ENCODE assay signal across 24 cellular contexts in genomic region chr7:31962246-31962645, GRCh38.
DNase-seq lines count a peak whose midpoint lies in the region; ATAC-seq, FAIRE-seq and TF ChIP-seq lines count a peak whose summit lies in the region.
"Had no signal": no experiment of that assay in that cellular context is flagged by ENCODE, and none has a peak within 500 bp of the region (broad histone marks: within the 10 kb centered on the region; RNA-seq: fewer than 3 reads in every experiment).

No MANE protein-coding gene starts in this region.

- FAIRE-seq in H54 (lab: Jason Lieb, UNC), result peak; percentile 68
- no peak for FAIRE-seq in small intestine (lab: Jason Lieb, UNC)
- no peak for FAIRE-seq in kidney (lab: Jason Lieb, UNC)
- FAIRE-seq: GM18507, HepG2, K562, RCC 7860 had no signal

- ATAC-seq in foreskin keratinocyte (peak; percentile 32), aorta (ENCODE audit: low FRiP score) (no peak)
- ATAC-seq: HepG2, K562 had no signal

- intact Hi-C loops in kidney (cut with DNase I) (no loop called here), aorta (cut with DNase I) (no loop called here)

- H3K27me3 ChIP-seq in foreskin keratinocyte (no peaks in the 10 kb centered on the region), small intestine (ENCODE audit: control insufficient read depth in 2 of 2, insufficient read depth in 2 of 2, low read length in 2 of 2) (no peaks in the 10 kb centered on the region), aorta (ENCODE audit: control insufficient read depth in 1 of 2, insufficient read depth in 2 of 2, low read length in 1 of 2) (no peaks in the 10 kb centered on the region)
- H3K27me3 ChIP-seq: SJSA1 had no signal

- TF ChIP-seq CTCF in foreskin keratinocyte (conservative IDR thresholded peaks at IDR 0.05) (no peak), kidney (IDR thresholded peaks at IDR 0.05; ENCODE audit: borderline replicate concordance, extremely low read depth, insufficient read depth) (no peak)

- no peak overlapping the region for H3K27ac ChIP-seq in foreskin keratinocyte
- H3K27ac ChIP-seq in small intestine (ENCODE audit: low read depth in 1 of 2, low read length in 1 of 2), result no peak overlapping the region
- H3K27ac ChIP-seq in kidney (ENCODE audit: low read depth in 2 of 2, low read length in 2 of 2), result no peak overlapping the region
- no peak overlapping the region for H3K27ac ChIP-seq in aorta (ENCODE audit: low read depth in 1 of 2, low read length in 2 of 2)
- H3K27ac ChIP-seq: SJSA1 had no signal

- TF ChIP-seq POLR2A in H54 (IDR thresholded peaks at IDR 0.05; ENCODE audit: low read depth, low read length), result no peak

- H3K36me3 ChIP-seq in small intestine (ENCODE audit: control insufficient read depth in 2 of 2, insufficient read depth in 2 of 2, low read length in 2 of 2) (no peaks in the 10 kb centered on the region), kidney (ENCODE audit: control insufficient read depth in 1 of 2, insufficient read depth in 2 of 2, low read length in 2 of 2) (no peaks in the 10 kb centered on the region), aorta (ENCODE audit: control insufficient read depth in 1 of 2, insufficient read depth in 2 of 2, low read length in 1 of 2) (no peaks in the 10 kb centered on the region)
- H3K36me3 ChIP-seq: SJSA1 had no signal

- H3K9ac ChIP-seq in kidney (ENCODE audit: low read length in 2 of 2), result no peak overlapping the region

- H3K9me3 ChIP-seq in small intestine (ENCODE audit: control insufficient read depth, low read depth) (no peaks in the 10 kb centered on the region), kidney (ENCODE audit: control insufficient read depth in 1 of 2, low read length in 2 of 2) (no peaks in the 10 kb centered on the region), aorta (ENCODE audit: control insufficient read depth, low read length) (no peaks in the 10 kb centered on the region)
- H3K9me3 ChIP-seq: SJSA1 had no signal

- DNase-seq in EH (ENCODE audit: low read depth) (peak; percentile 45), H54 (ENCODE audit: insufficient read length, low spot score) (no peak), foreskin keratinocyte (no peak), iris pigment epithelial cell (ENCODE audit: low read depth) (peak; percentile 20), middle frontal gyrus (ENCODE audit: extremely low spot score, low spot score) (no peak), small intestine (no peak), kidney (no peak), aorta (no peak)
- DNase-seq: CD8-positive, alpha-beta memory T cell; DMS 273 treated with DMSO at 0.1 percent for 48 hours; DMS79; Kasumi-1; NCI-H1105 treated with DMSO at 0.1 percent for 48 hours; NCI-H146; NCI-H2081; NCI-H2171; NCI-H345; NCI-H510A treated with DMSO at 0.1 percent for 48 hours; NCI-H774 had no signal

- H3K4me1 ChIP-seq in foreskin keratinocyte (peaks cover 8% of the 10 kb centered on the region), small intestine (ENCODE audit: control insufficient read depth in 2 of 2, insufficient read depth in 1 of 2, low read depth in 1 of 2, low read length in 1 of 2) (no peaks in the 10 kb centered on the region), kidney (ENCODE audit: control insufficient read depth in 1 of 2, insufficient read depth in 1 of 2, low read depth in 1 of 2, low read length in 2 of 2) (no peaks in the 10 kb centered on the region), aorta (ENCODE audit: control insufficient read depth in 1 of 2, insufficient read depth in 2 of 2, low read length in 2 of 2) (no peaks in the 10 kb centered on the region)

- H3K4me3 ChIP-seq in small intestine (ENCODE audit: low read depth in 1 of 2, low read length in 2 of 2), result no peak overlapping the region
- H3K4me3 ChIP-seq in kidney (ENCODE audit: low read length in 2 of 2), result no peak overlapping the region
- no peak overlapping the region for H3K4me3 ChIP-seq in aorta (ENCODE audit: low read length in 2 of 2)
- H3K4me3 ChIP-seq: K562, SJSA1 had no signal

Comparison
In these comparisons a context has a peak if more than half of its experiments do, and no peak if none do; other contexts are left out.
1. DNase-seq: peak in EH (single experiment) and iris pigment epithelial cell (single experiment); none in H54 (single experiment), foreskin keratinocyte (0 of 2), middle frontal gyrus (single experiment), small intestine (single experiment), kidney (single experiment) and aorta (0 of 2).